Comparison of ENCODE assay signal across 11 cellular contexts in genomic region chr3:110526732-110527727, GRCh38.
A peak's percentile ranks its signal among the peaks of the same experiment; 100 is the strongest.
DNase-seq lines count a peak whose midpoint lies in the region; ATAC-seq and TF ChIP-seq lines count a peak whose summit lies in the region.
"Had no signal": no experiment of that assay in that cellular context is flagged by ENCODE, and none has a peak within 500 bp of the region (broad histone marks: within the 10 kb centered on the region; RNA-seq: fewer than 3 reads in every experiment).

No MANE protein-coding gene starts in this region.

- ATAC-seq in HG03520 (IDR thresholded peaks at IDR 0.05; ENCODE audit: unreplicated experiment), result no peak
- ATAC-seq in naive thymus-derived CD8-positive, alpha-beta T cell, result no peak
- ATAC-seq: right cardiac atrium had no signal

- no peak overlapping the region for H4K91ac ChIP-seq in H9 (ENCODE audit: insufficient read length, low read depth, low read length)

- H3K4ac ChIP-seq in H9 (ENCODE audit: low read depth, low read length), result no peak overlapping the region

- H3K9me3 ChIP-seq in H9 (ENCODE audit: control insufficient read depth, low read depth, low read length), result no peaks in the 10 kb centered on the region
- no peaks in the 10 kb centered on the region for H3K9me3 ChIP-seq in skeletal muscle satellite cell (replicated peaks; ENCODE audit: low read length)
- H3K9me3 ChIP-seq in CD8-positive, alpha-beta memory T cell (ENCODE audit: low read length), result no peaks in the 10 kb centered on the region

- peaks cover 15 to 21% of the 10 kb centered on the region in 2 experiments for H3K9me3 Mint-ChIP-seq in H9
- no peaks in the 10 kb centered on the region for H3K9me3 Mint-ChIP-seq in naive thymus-derived CD8-positive, alpha-beta T cell
- H3K9me3 Mint-ChIP-seq in CD8-positive, alpha-beta memory T cell, result no peaks in the 10 kb centered on the region

- peak overlapping the region in 2 of 3 experiments; percentile 30 to 40; a peak in 4 of 7 replicates for H3K27ac Mint-ChIP-seq in H9
- no peak overlapping the region for H3K27ac Mint-ChIP-seq in naive thymus-derived CD8-positive, alpha-beta T cell
- H3K27ac Mint-ChIP-seq in CD8-positive, alpha-beta memory T cell, result no peak overlapping the region

- peak overlapping the region; percentile 86 for H3K27ac ChIP-seq in H9 (ENCODE audit: insufficient read length, low read depth, low read length)
- no peak overlapping the region for H3K27ac ChIP-seq in CD8-positive, alpha-beta memory T cell (ENCODE audit: low read depth, low read length)

- no peak overlapping the region for H3K4me3 Mint-ChIP-seq in H9
- no peak overlapping the region for H3K4me3 Mint-ChIP-seq in naive thymus-derived CD8-positive, alpha-beta T cell
- H3K4me3 Mint-ChIP-seq in CD8-positive, alpha-beta memory T cell, result no peak overlapping the region

- H4K5ac ChIP-seq in H9 (ENCODE audit: insufficient read length, low read depth, low read length), result no peak overlapping the region

- H3K23me2 ChIP-seq in H9 (ENCODE audit: insufficient read length, low read depth, low read length, poor library complexity, severe bottlenecking), result no peaks in the 10 kb centered on the region

- H2BK120ac ChIP-seq in H9 (ENCODE audit: low read depth, low read length, poor library complexity, severe bottlenecking), result no peak overlapping the region

- H3K36me3 ChIP-seq in skeletal muscle satellite cell (ENCODE audit: insufficient read depth, low read length), result no peaks in the 10 kb centered on the region
- no peaks in the 10 kb centered on the region for H3K36me3 ChIP-seq in CD8-positive, alpha-beta memory T cell (ENCODE audit: insufficient read depth, low read length)

- no peak overlapping the region for H3K4me3 ChIP-seq in foreskin fibroblast (ENCODE audit: low read depth in 1 of 2, low read length in 2 of 2)
- H3K4me3 ChIP-seq in skeletal muscle satellite cell (ENCODE audit: low read length), result peak overlapping the region; percentile 29
- no peak overlapping the region for H3K4me3 ChIP-seq in CD8-positive, alpha-beta memory T cell (ENCODE audit: low read length)

- H3K23ac ChIP-seq in H9 (ENCODE audit: insufficient read length, low read depth, low read length), result no peak overlapping the region

- no peak overlapping the region for H2BK12ac ChIP-seq in H9 (ENCODE audit: insufficient read length, low read depth, low read length)

- H3K9ac ChIP-seq in H9 (ENCODE audit: extremely low read depth, insufficient read length, low read length) (no peak overlapping the region), skeletal muscle satellite cell (ENCODE audit: low read depth, low read length) (peak overlapping the region; percentile 80)

- H3K4me1 ChIP-seq in H9 (ENCODE audit: insufficient read depth, low read length) (no peaks in the 10 kb centered on the region; the same call in 1 of the 2 replicates), skeletal muscle satellite cell (ENCODE audit: control insufficient read depth, insufficient read depth, low read length) (peaks cover 26% of the 10 kb centered on the region)
- no peaks in the 10 kb centered on the region for H3K4me1 ChIP-seq in CD8-positive, alpha-beta memory T cell (ENCODE audit: insufficient read depth, low read length)

- peaks cover 22 to 31% (median 27%) of the 10 kb centered on the region in 3 experiments for H3K36me3 Mint-ChIP-seq in H9 (ENCODE audit: insufficient read depth in 1 of 3, low read depth in 3 of 3)
- no peaks in the 10 kb centered on the region for H3K36me3 Mint-ChIP-seq in naive thymus-derived CD8-positive, alpha-beta T cell
- H3K36me3 Mint-ChIP-seq in CD8-positive, alpha-beta memory T cell, result no peaks in the 10 kb centered on the region

- intact Hi-C loops in posterior cingulate gyrus (cut with DNase I), result no loop called here

- in situ Hi-C loops in SK-MEL-5 (cut with HindIII; ENCODE audit: low pct_unique_long_range_greater_than_20kb, low sequenced_read_pairs), result no loop called here

- DNase-seq in H9 (no peak), SK-MEL-5 (ENCODE audit: low read depth, low spot score) (peak; percentile 7), foreskin fibroblast (peak; percentile 93 to 96), posterior cingulate gyrus (no peak)
- DNase-seq in naive thymus-derived CD8-positive, alpha-beta T cell, result no peak
- no peak for DNase-seq in CD8-positive, alpha-beta memory T cell
- DNase-seq: activated CD4-positive, alpha-beta T cell treated with anti-CD3 and anti-CD28 coated beads for 4 hours; aorta; right cardiac atrium had no signal

- H3K79me1 ChIP-seq in H9 (ENCODE audit: insufficient read depth, low read depth, low read length, poor library complexity, severe bottlenecking), result no peaks in the 10 kb centered on the region

- H2AFZ ChIP-seq in H9 (ENCODE audit: low read length), result no peak overlapping the region

- H2BK15ac ChIP-seq in H9 (ENCODE audit: low read depth, low read length), result no peak overlapping the region

- H2BK20ac ChIP-seq in H9 (ENCODE audit: low read depth, low read length, poor library complexity, severe bottlenecking), result no peak overlapping the region

- no peak overlapping the region for H3K18ac ChIP-seq in H9 (ENCODE audit: insufficient read length, low read depth, low read length)

- CTCF ChIA-PET in CD8-positive, alpha-beta memory T cell (lab: Charles Lee), result interaction anchor here (1.1 kb wide), 1 partner anchor 13 kb away, joined by 3 read pairs; no protein-coding TSS in a partner anchor

- H2AK5ac ChIP-seq in H9 (ENCODE audit: insufficient read length, low read length), result no peak overlapping the region

- H4K8ac ChIP-seq in H9 (replicated peaks; ENCODE audit: insufficient read length, low read depth, low read length), result no peak overlapping the region

- H4K20me1 ChIP-seq in H9 (ENCODE audit: control insufficient read depth, insufficient read depth, insufficient read length), result no peaks in the 10 kb centered on the region

- peaks cover 31 to 44% of the 10 kb centered on the region in 2 experiments for H3K4me1 Mint-ChIP-seq in H9
- H3K4me1 Mint-ChIP-seq in naive thymus-derived CD8-positive, alpha-beta T cell, result no peaks in the 10 kb centered on the region
- no peaks in the 10 kb centered on the region for H3K4me1 Mint-ChIP-seq in CD8-positive, alpha-beta memory T cell

- no peak overlapping the region for H3T11ph ChIP-seq in H9 (ENCODE audit: low read length)

- POLR2A ChIA-PET in naive thymus-derived CD8-positive, alpha-beta T cell (lab: Charles Lee), result no interaction called here
- POLR2A ChIA-PET in CD8-positive, alpha-beta memory T cell (lab: Charles Lee), result no interaction called here

- no CpG with 5 or more reads among the region's 3 CpGs for WGBS in H9 (ENCODE audit: extremely low coverage, insufficient read length, low lambda C conversion rate)

- H3K79me2 ChIP-seq in H9 (ENCODE audit: insufficient read depth, low read length), result no peaks in the 10 kb centered on the region

- H3K27me3 ChIP-seq in H9 (ENCODE audit: insufficient read depth, low read length) (no peaks in the 10 kb centered on the region), skeletal muscle satellite cell (ENCODE audit: control insufficient read depth, insufficient read depth, low read length) (no peaks in the 10 kb centered on the region)
- H3K27me3 ChIP-seq in CD8-positive, alpha-beta memory T cell (ENCODE audit: insufficient read depth, low read length, poor library complexity, severe bottlenecking), result no peaks in the 10 kb centered on the region

- no peak overlapping the region for H2BK5ac ChIP-seq in H9 (ENCODE audit: insufficient read length, low read length)

- H3K4me2 ChIP-seq in H9 (ENCODE audit: insufficient read depth, insufficient read length, low read length) (no peak overlapping the region), skeletal muscle satellite cell (ENCODE audit: low read length) (peak overlapping the region; percentile 68)

- TF ChIP-seq CTCF in H9 (conservative IDR thresholded peaks at IDR 0.05) (no peak), foreskin fibroblast (IDR thresholded peaks at IDR 0.05; ENCODE audit: low read depth, low read length) (no peak)

- no peak overlapping the region for H3K14ac ChIP-seq in H9 (ENCODE audit: insufficient read depth, low read length)

- H3K56ac ChIP-seq in H9 (ENCODE audit: insufficient read length, low read depth, low read length), result no peak overlapping the region

- H3K27me3 Mint-ChIP-seq in H9 (ENCODE audit: low read depth), result no peaks in the 10 kb centered on the region
- peaks cover 0 to 5% (median 0%) of the 10 kb centered on the region in 5 donors for H3K27me3 Mint-ChIP-seq in naive thymus-derived CD8-positive, alpha-beta T cell
- peaks cover 0 to 7% of the 10 kb centered on the region in 2 donors for H3K27me3 Mint-ChIP-seq in CD8-positive, alpha-beta memory T cell

Comparison
In these comparisons a context has a peak if more than half of its experiments do, and no peak if none do; other contexts are left out.
1. DNase-seq: peak in SK-MEL-5 (single experiment) and foreskin fibroblast (2 of 2); none in H9 (single experiment), posterior cingulate gyrus (0 of 10), naive thymus-derived CD8-positive, alpha-beta T cell (0 of 10) and CD8-positive, alpha-beta memory T cell (0 of 5).
2. H3K27ac Mint-ChIP-seq: peak in H9 (2 of 3); none in naive thymus-derived CD8-positive, alpha-beta T cell (0 of 10) and CD8-positive, alpha-beta memory T cell (0 of 8).